ENCODE assay signal across 10 cellular contexts in genomic region chr7:73307436-73307835, GRCh38. TPM values are rescaled to one million over a fixed set of nuclear protein-coding genes. Genes with fewer than 3 reads are reported as not detected.
DNase-seq lines count a peak whose midpoint lies in the region; ATAC-seq and TF ChIP-seq lines count a peak whose summit lies in the region.
"Had no signal": no experiment of that assay in that cellular context is flagged by ENCODE, and none has a peak within 500 bp of the region (broad histone marks: within the 10 kb centered on the region; RNA-seq: fewer than 3 reads in every experiment).

No MANE protein-coding gene starts in this region.

- peak overlapping the region; percentile 77 for H3K4me2 ChIP-seq in DND-41 (ENCODE audit: insufficient read depth, low read length)

- H3K36me3 ChIP-seq in DND-41 (ENCODE audit: insufficient read depth, low read length) (peaks cover 52% of the 10 kb centered on the region), neutrophil (peaks cover 36% of the 10 kb centered on the region), gastrocnemius medialis (peaks cover 0 to 36% of the 10 kb centered on the region in 2 donors), heart right ventricle (peaks cover 0 to 45% (median 13%) of the 10 kb centered on the region in 9 donors)

- in situ Hi-C loops in gastrocnemius medialis (cut with MboI; ENCODE audit: low sequenced_read_pairs in 4 of 4) = no loop called here

- no peak for TF ChIP-seq POLR2A in gastrocnemius medialis (IDR thresholded peaks at IDR 0.05)

- 94 to 96% methylated on average over 13 of the region's 13 CpGs for WGBS in heart right ventricle, 2 donors

- H3K27ac ChIP-seq in DND-41 (ENCODE audit: low read length) (no peak overlapping the region), dorsolateral prefrontal cortex (no peak overlapping the region), neutrophil (peak overlapping the region; percentile 85), gastrocnemius medialis (no peak overlapping the region), heart right ventricle (no peak overlapping the region)

- intact Hi-C loops in dorsolateral prefrontal cortex (cut with DNase I) (no loop called here), gastrocnemius medialis (cut with DNase I; ENCODE audit: low total_unique reads) (no loop called here), heart right ventricle (cut with DNase I) (no loop called here)

- H2AFZ ChIP-seq in DND-41 (ENCODE audit: low read depth, low read length) = no peak overlapping the region

- H4K20me1 ChIP-seq in DND-41 (ENCODE audit: insufficient read depth, low read length) = peaks cover 25% of the 10 kb centered on the region; the same call in 1 of the 2 replicates

- TF ChIP-seq CTCF in DND-41 (IDR thresholded peaks at IDR 0.05; ENCODE audit: borderline replicate concordance, extremely low read depth, low read length, poor library complexity, severe bottlenecking) (no peak), LNCaP clone FGC (IDR thresholded peaks at IDR 0.05; ENCODE audit: control insufficient read depth, extremely low read depth, insufficient read depth) (no peak), dorsolateral prefrontal cortex (IDR thresholded peaks at IDR 0.05 in 54 of 56, conservative IDR thresholded peaks at IDR 0.05 in 2 of 56; ENCODE audit: low read depth in 1 of 56, partially characterized antibody in 56 of 56) (no peak), neutrophil (IDR thresholded peaks at IDR 0.05) (no peak), gastrocnemius medialis (IDR thresholded peaks at IDR 0.05 in 4 of 5, conservative IDR thresholded peaks at IDR 0.05 in 1 of 5) (no peak), heart right ventricle (IDR thresholded peaks at IDR 0.05) (no peak)

- peaks cover 30% of the 10 kb centered on the region for H3K4me1 ChIP-seq in DND-41 (ENCODE audit: insufficient read depth, low read length)
- peaks cover 52 to 58% of the 10 kb centered on the region in 2 experiments for H3K4me1 ChIP-seq in neutrophil (ENCODE audit: control insufficient read depth in 1 of 2, insufficient read depth in 1 of 2, low read depth in 1 of 2, low read length in 1 of 2)
- peaks cover 9 to 15% of the 10 kb centered on the region in 2 donors for H3K4me1 ChIP-seq in gastrocnemius medialis
- peaks cover 0 to 19% (median 8%) of the 10 kb centered on the region in 9 donors for H3K4me1 ChIP-seq in heart right ventricle

- H3K79me2 ChIP-seq in DND-41 (ENCODE audit: insufficient read depth, low read length) = peaks cover 36% of the 10 kb centered on the region

- H3K4me3 ChIP-seq in DND-41 (ENCODE audit: low read depth in 1 of 2, low read length in 2 of 2) = peak overlapping the region; percentile 49 to 64; a peak in 3 of 4 replicates
- H3K4me3 ChIP-seq in LNCaP clone FGC (ENCODE audit: low read depth, low read length) = peak overlapping the region; percentile 77
- H3K4me3 ChIP-seq in dorsolateral prefrontal cortex = peak overlapping the region in 30 of 59 donors; percentile 52 to 90 (median 78)
- H3K4me3 ChIP-seq in neutrophil (ENCODE audit: low read depth in 1 of 2, low read length in 1 of 2) = peak overlapping the region; percentile 76 to 83
- H3K4me3 ChIP-seq in gastrocnemius medialis = peak overlapping the region in 2 of 4 donors; percentile 81 to 93
- H3K4me3 ChIP-seq in heart right ventricle = peak overlapping the region in 3 of 10 donors; percentile 78 to 80 (median 79)

- no peaks in the 10 kb centered on the region for H3K9me3 ChIP-seq in DND-41 (ENCODE audit: insufficient read depth, low read length, severe bottlenecking)
- no peaks in the 10 kb centered on the region for H3K9me3 ChIP-seq in neutrophil
- no peaks in the 10 kb centered on the region for H3K9me3 ChIP-seq in gastrocnemius medialis
- no peaks in the 10 kb centered on the region for H3K9me3 ChIP-seq in heart right ventricle

- ATAC-seq in DND-41 (ENCODE audit: insufficient read depth, low read depth) (no peak), gastrocnemius medialis (no peak), heart right ventricle (no peak), GM18867 (IDR thresholded peaks at IDR 0.05; ENCODE audit: unreplicated experiment) (no peak)

- H3K27me3 ChIP-seq in DND-41 (ENCODE audit: insufficient read depth, low read length, poor library complexity) (no peaks in the 10 kb centered on the region), dorsolateral prefrontal cortex (no peaks in the 10 kb centered on the region), neutrophil (no peaks in the 10 kb centered on the region), gastrocnemius medialis (no peaks in the 10 kb centered on the region), heart right ventricle (no peaks in the 10 kb centered on the region)

- H3K9ac ChIP-seq in DND-41 (ENCODE audit: low read depth, low read length) = peak overlapping the region; percentile 71

- DNase-seq in DND-41 (no peak), LNCaP clone FGC (ENCODE audit: low read depth) (no peak), dorsolateral prefrontal cortex (peak in 1 of 10 donors; percentile 14), gastrocnemius medialis (no peak), heart right ventricle (no peak), NCI-H82 treated with DMSO at 0.1 percent for 48 hours (lab: John Stamatoyannopoulos, UW; ENCODE audit: unreplicated experiment) (no peak)
- DNase-seq: stimulated activated CD4-positive, alpha-beta T cell treated with anti-CD3 and anti-CD28 coated beads, Interleukin-4, amount 100 ng/mL, for 4 hours had no signal

RNA-seq across cellular contexts. Expression of gene NSUN5, which starts 1.2 kb away (rescaled TPM):
- total RNA-seq in dorsolateral prefrontal cortex (10 to 100 TPM; 11.8 to 35.6 (median 20.7) TPM), gastrocnemius medialis (10 to 100 TPM; 35.2 to 48.3 (median 38.9) TPM), heart right ventricle (10 to 100 TPM; 11.2 to 17.5 (median 14.2) TPM)
- 10 to 100 TPM; 17.2 to 36.8 TPM for polyA plus RNA-seq in heart right ventricle

RNA-seq across cellular contexts. Expression of gene TRIM50, which starts 20.4 kb away (rescaled TPM):
- total RNA-seq in dorsolateral prefrontal cortex (1 to 10 TPM in 5 of 120 experiments, under 1 TPM in 5, not detected in 110; 0.30 to 2.4 (median 1.0) TPM), gastrocnemius medialis (under 1 TPM in 1 of 4 donors, not detected in 3; 0.41 TPM), heart right ventricle (under 1 TPM in 6 of 10 donors, not detected in 4; 0.15 to 0.62 (median 0.34) TPM)
- polyA plus RNA-seq in heart right ventricle = under 1 TPM; 0.04 to 0.15 TPM
- total RNA-seq: dermis microvascular lymphatic vessel endothelial cell had no signal

RNA-seq across cellular contexts. Expression of gene FKBP6, which starts 20.5 kb away (rescaled TPM):
- total RNA-seq in dorsolateral prefrontal cortex (under 1 TPM in 6 of 120 experiments, not detected in 114; 0.25 to 0.66 (median 0.34) TPM), gastrocnemius medialis (not detected), heart right ventricle (not detected)
- polyA plus RNA-seq in heart right ventricle = not detected
- total RNA-seq: dermis microvascular lymphatic vessel endothelial cell had no signal
